ENCODE assay signal across 8 cellular contexts in the genomic region with DNA sequence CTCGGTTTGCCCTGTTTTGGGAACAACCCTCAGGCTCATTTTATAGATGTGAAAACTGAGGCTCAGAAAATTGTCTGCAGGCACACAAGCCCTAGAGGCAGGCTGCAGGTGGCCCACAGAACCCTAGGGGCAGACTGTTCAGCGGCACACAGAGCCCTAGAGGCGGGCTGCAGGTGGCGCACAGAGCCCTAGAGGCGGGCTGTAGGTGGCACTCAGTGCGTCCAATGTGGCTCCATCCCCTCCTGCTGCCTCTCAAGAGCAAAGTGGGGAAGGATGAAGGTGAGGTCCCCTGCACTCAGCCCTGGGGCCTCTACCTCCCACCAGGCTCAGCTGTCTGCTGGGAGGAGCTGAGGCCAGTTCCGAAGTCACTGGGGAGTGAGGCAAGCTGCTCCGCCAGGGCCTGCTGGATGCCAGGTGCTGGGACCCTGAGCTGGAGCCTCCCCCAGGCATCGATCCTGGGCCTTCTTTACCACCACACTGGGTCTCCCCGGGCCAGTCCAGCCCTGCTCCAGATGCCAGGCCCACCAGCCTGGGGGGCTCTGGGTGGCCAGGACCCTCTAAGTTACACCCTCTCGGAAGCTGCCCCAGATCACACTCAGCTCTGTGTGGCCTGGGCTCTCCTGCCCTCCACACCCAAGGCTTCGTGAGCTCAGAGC. TPM values are rescaled to one million over a fixed set of nuclear protein-coding genes. Genes with fewer than 3 reads are reported as not detected.
DNase-seq lines count a peak whose midpoint lies in the region; ATAC-seq and TF ChIP-seq lines count a peak whose summit lies in the region.

No MANE protein-coding gene starts in this region.

- WGBS in ovary, 3 donors = 64 to 65% (median 64%) methylated on average over 12 of the region's 12 CpGs

- TF ChIP-seq EP300 in ovary (IDR thresholded peaks at IDR 0.05) = no peak

- H3K4me3 ChIP-seq in DOHH2 (ENCODE audit: low read length) = peak overlapping the region; percentile 86
- no peak overlapping the region for H3K4me3 ChIP-seq in ovary

- peak; percentile 90 for TF ChIP-seq CTCF in DOHH2 (IDR thresholded peaks at IDR 0.05; ENCODE audit: low read depth, low read length, poor library complexity, severe bottlenecking)
- TF ChIP-seq CTCF in nephron (IDR thresholded peaks at IDR 0.05; ENCODE audit: unreplicated experiment in 3 of 3) = peak in 2 of 3 experiments; percentile 8 to 24
- TF ChIP-seq CTCF in ovary (IDR thresholded peaks at IDR 0.05) = no peak

- peak; percentile 62 for DNase-seq in NCI-H510A (lab: John Stamatoyannopoulos, UW)
- DNase-seq in activated T-cell treated with anti-CD3 and anti-CD28 coated beads, Interleukin-2, amount 50 U/mL, for 48 hours = peak; percentile 61 to 72
- no peak for DNase-seq in HuH-7.5 (ENCODE audit: low spot score)
- DNase-seq in pons (ENCODE audit: low spot score) = no peak
- DNase-seq in ovary = no peak

- H3K36me3 ChIP-seq in DOHH2 (ENCODE audit: control insufficient read depth, low read length) (peaks cover 12% of the 10 kb centered on the region), ovary (no peaks in the 10 kb centered on the region)

- H3K4me1 ChIP-seq in DOHH2 (ENCODE audit: control insufficient read depth, low read length) (peaks cover 90% of the 10 kb centered on the region), ovary (ENCODE audit: insufficient read depth) (no peaks in the 10 kb centered on the region)

- H3K4me3 Mint-ChIP-seq in nephron = no peak overlapping the region

- H3K9me3 ChIP-seq in DOHH2 (ENCODE audit: control insufficient read depth, insufficient read depth, low read length) (peaks cover 7% of the 10 kb centered on the region; the same call in 1 of the 2 replicates), ovary (no peaks in the 10 kb centered on the region)

- H3K4me2 ChIP-seq in DOHH2 (ENCODE audit: low read length) = peak overlapping the region; percentile 91

- H3K79me2 ChIP-seq in DOHH2 (ENCODE audit: control insufficient read depth, low read length) = peaks cover 6% of the 10 kb centered on the region; the same call in 1 of the 2 replicates

- peak; percentile 40 for ATAC-seq in GM21447 (IDR thresholded peaks at IDR 0.05; ENCODE audit: unreplicated experiment)

- H3K27me3 ChIP-seq in DOHH2 (ENCODE audit: control insufficient read depth, low read length) (no peaks in the 10 kb centered on the region), ovary (no peaks in the 10 kb centered on the region)

- TF ChIP-seq POLR2A in ovary (IDR thresholded peaks at IDR 0.05) = no peak

- no peaks in the 10 kb centered on the region for H4K20me1 ChIP-seq in DOHH2 (ENCODE audit: control insufficient read depth, insufficient read depth, low read depth, low read length)

- H3K4me1 Mint-ChIP-seq in nephron = peaks cover 12% of the 10 kb centered on the region

- intact Hi-C loops in ovary (cut with DNase I) = no loop called here

- peak overlapping the region; percentile 99 for H3K27ac ChIP-seq in DOHH2 (ENCODE audit: low read depth, low read length)
- H3K27ac ChIP-seq in ovary = no peak overlapping the region

- H3K9me3 Mint-ChIP-seq in nephron = no peaks in the 10 kb centered on the region

- H3F3A ChIP-seq in DOHH2 (ENCODE audit: control insufficient read depth, insufficient read depth) = peaks cover 55% of the 10 kb centered on the region

- peaks cover 9% of the 10 kb centered on the region for H3K27me3 Mint-ChIP-seq in nephron (ENCODE audit: low read depth)

- no peaks in the 10 kb centered on the region for H3K9me2 ChIP-seq in DOHH2 (replicated peaks; ENCODE audit: control insufficient read depth, low read length)

- peak overlapping the region in 2 of 3 experiments; percentile 22 to 33 for H3K27ac Mint-ChIP-seq in nephron

- H3K36me3 Mint-ChIP-seq in nephron (ENCODE audit: low read depth) = no peaks in the 10 kb centered on the region

RNA-seq across cellular contexts. Expression of gene ACY3, which starts 2.3 kb away (rescaled TPM):
- total RNA-seq in ovary = under 1 TPM in 2 of 7 donors, not detected in 5; 0.24 to 0.25 TPM
- under 1 TPM in 1 of 2 donors, not detected in 1; 0.07 TPM for polyA plus RNA-seq in ovary

RNA-seq across cellular contexts. Expression of gene TBX10, which starts 8.7 kb away (rescaled TPM):
- total RNA-seq in ovary = not detected
- not detected for polyA plus RNA-seq in ovary

RNA-seq across cellular contexts. Expression of gene NUDT8, which starts 18.5 kb away (rescaled TPM):
- 10 to 100 TPM in 1 of 7 donors, 1 to 10 TPM in 6; 5.0 to 10.5 (median 8.1) TPM for total RNA-seq in ovary
- polyA plus RNA-seq in ovary = 1 to 10 TPM in 1 of 2 donors, not detected in 1; 5.7 TPM

RNA-seq across cellular contexts. Expression of gene ALDH3B2, which starts 26.2 kb away (rescaled TPM):
- total RNA-seq in ovary = under 1 TPM in 4 of 7 donors, not detected in 3; 0.15 to 0.57 (median 0.27) TPM
- polyA plus RNA-seq in ovary = not detected

RNA-seq across cellular contexts. Expression of gene NDUFV1, which starts 41.5 kb away (rescaled TPM):
- 100 to 1,000 TPM; 143 to 184 (median 169) TPM for total RNA-seq in ovary
- polyA plus RNA-seq in ovary = 100 to 1,000 TPM in 1 of 2 donors, 10 to 100 TPM in 1; 47.7 to 133 TPM

Comparison
In these comparisons a context has a peak if more than half of its experiments do, and no peak if none do; other contexts are left out.
1. CTCF ChIP-seq: peak in DOHH2 (single experiment) and nephron (2 of 3); none in ovary (0 of 3).
2. DNase-seq: peak in NCI-H510A (single experiment) and activated T-cell treated with anti-CD3 and anti-CD28 coated beads, Interleukin-2, amount 50 U/mL, for 48 hours (2 of 2); none in HuH-7.5 (single experiment), pons (single experiment) and ovary (0 of 5).